Comparison of ENCODE assay signal across 2 cellular contexts in the genomic region with DNA sequence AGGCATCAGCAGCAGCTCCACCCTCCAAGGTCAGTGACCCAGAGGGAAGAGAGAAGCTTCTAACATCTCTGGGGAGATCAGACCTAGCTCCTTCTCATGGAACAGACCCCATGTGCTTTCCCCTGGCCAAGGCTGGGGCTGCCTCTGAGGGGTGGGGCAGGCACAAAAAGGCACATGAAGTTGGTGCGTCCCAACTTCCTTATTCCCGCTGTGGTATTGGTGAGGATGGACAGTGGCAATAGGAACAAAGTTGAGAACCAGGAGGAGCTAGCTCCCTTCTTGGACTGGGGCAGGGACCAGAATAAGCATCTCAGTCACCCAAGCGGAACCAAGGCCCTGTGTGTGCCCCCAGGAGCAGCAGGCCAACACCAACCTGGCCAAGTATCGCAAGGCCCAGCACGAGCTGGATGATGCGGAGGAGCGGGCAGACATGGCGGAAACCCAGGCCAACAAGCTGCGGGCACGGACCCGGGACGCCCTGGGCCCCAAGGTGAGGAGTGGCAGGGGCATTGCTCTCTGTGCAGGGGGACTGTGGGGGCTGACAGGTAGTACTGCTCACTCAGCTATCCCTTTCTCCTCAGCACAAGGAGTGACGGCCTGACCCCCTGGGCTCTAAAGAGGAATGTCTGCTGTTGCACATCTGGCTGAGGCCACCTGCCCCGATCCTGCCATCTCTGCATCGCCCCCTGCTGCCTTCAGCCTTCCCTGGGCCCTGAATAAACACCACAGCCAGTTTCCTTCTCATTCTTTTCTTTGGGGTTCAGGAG.
A peak's percentile ranks its signal among the peaks of the same experiment; 100 is the strongest.
TF ChIP-seq lines count a peak whose summit lies in the region.

No MANE protein-coding gene starts in this region.

TF ChIP-seq in HCT116, 20 proteins besides CTCF, POLR2A, EP300 and RAD21:
- TF ChIP-seq EGR1 (IDR thresholded peaks at IDR 0.05; ENCODE audit: low read depth) (no peak), EZH2phosphoT487 (IDR thresholded peaks at IDR 0.05; ENCODE audit: borderline replicate concordance) (no peak), POLR2AphosphoS5 (IDR thresholded peaks at IDR 0.05; ENCODE audit: low read depth, low read length) (no peak), FOSL1 (IDR thresholded peaks at IDR 0.05; ENCODE audit: low read depth) (no peak)
- TF ChIP-seq, protein P1, sequence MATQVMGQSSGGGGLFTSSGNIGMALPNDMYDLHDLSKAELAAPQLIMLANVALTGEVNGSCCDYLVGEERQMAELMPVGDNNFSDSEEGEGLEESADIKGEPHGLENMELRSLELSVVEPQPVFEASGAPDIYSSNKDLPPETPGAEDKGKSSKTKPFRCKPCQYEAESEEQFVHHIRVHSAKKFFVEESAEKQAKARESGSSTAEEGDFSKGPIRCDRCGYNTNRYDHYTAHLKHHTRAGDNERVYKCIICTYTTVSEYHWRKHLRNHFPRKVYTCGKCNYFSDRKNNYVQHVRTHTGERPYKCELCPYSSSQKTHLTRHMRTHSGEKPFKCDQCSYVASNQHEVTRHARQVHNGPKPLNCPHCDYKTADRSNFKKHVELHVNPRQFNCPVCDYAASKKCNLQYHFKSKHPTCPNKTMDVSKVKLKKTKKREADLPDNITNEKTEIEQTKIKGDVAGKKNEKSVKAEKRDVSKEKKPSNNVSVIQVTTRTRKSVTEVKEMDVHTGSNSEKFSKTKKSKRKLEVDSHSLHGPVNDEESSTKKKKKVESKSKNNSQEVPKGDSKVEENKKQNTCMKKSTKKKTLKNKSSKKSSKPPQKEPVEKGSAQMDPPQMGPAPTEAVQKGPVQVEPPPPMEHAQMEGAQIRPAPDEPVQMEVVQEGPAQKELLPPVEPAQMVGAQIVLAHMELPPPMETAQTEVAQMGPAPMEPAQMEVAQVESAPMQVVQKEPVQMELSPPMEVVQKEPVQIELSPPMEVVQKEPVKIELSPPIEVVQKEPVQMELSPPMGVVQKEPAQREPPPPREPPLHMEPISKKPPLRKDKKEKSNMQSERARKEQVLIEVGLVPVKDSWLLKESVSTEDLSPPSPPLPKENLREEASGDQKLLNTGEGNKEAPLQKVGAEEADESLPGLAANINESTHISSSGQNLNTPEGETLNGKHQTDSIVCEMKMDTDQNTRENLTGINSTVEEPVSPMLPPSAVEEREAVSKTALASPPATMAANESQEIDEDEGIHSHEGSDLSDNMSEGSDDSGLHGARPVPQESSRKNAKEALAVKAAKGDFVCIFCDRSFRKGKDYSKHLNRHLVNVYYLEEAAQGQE (IDR thresholded peaks at IDR 0.05; ENCODE audit: low read depth): no peak
- TF ChIP-seq, protein P2, sequence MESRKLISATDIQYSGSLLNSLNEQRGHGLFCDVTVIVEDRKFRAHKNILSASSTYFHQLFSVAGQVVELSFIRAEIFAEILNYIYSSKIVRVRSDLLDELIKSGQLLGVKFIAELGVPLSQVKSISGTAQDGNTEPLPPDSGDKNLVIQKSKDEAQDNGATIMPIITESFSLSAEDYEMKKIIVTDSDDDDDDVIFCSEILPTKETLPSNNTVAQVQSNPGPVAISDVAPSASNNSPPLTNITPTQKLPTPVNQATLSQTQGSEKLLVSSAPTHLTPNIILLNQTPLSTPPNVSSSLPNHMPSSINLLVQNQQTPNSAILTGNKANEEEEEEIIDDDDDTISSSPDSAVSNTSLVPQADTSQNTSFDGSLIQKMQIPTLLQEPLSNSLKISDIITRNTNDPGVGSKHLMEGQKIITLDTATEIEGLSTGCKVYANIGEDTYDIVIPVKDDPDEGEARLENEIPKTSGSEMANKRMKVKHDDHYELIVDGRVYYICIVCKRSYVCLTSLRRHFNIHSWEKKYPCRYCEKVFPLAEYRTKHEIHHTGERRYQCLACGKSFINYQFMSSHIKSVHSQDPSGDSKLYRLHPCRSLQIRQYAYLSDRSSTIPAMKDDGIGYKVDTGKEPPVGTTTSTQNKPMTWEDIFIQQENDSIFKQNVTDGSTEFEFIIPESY (IDR thresholded peaks at IDR 0.05; ENCODE audit: extremely low read depth, insufficient replicate concordance, low read length): no peak

TF ChIP-seq in K562, 482 proteins besides CTCF, POLR2A, EP300 and RAD21:
- TF ChIP-seq EWSR1 (IDR thresholded peaks at IDR 0.05; ENCODE audit: borderline replicate concordance, low read depth, partially characterized antibody): no peak
- 0 out of 2 replicates have a peak, but pooled peaks have one; percentile 36 for TF ChIP-seq SMC3 (conservative IDR thresholded peaks at IDR 0.05; ENCODE audit: insufficient read depth, low read depth, low read length)
- TF ChIP-seq TEAD2 (tag; IDR thresholded peaks at IDR 0.05): no peak
- TF ChIP-seq POLR2G (IDR thresholded peaks at IDR 0.05; ENCODE audit: low read depth, low read length): 0 out of 2 replicates have a peak, but pooled peaks have one; percentile 24
- no peak for TF ChIP-seq KLF13 (tag; IDR thresholded peaks at IDR 0.05; ENCODE audit: borderline replicate concordance, low read depth)
- no peak for TF ChIP-seq MTA3 (IDR thresholded peaks at IDR 0.05; ENCODE audit: borderline replicate concordance)
- TF ChIP-seq ZNF224 (CRISPR knock-in tag; IDR thresholded peaks at IDR 0.05): no peak
- TF ChIP-seq PTRF (tag; IDR thresholded peaks at IDR 0.05): no peak
- TF ChIP-seq ESRRA (IDR thresholded peaks at IDR 0.05; ENCODE audit: borderline replicate concordance, low read depth): no peak
- TF ChIP-seq TCF3 (CRISPR knock-in tag; IDR thresholded peaks at IDR 0.05): no peak
- no peak for TF ChIP-seq DNMT1 (IDR thresholded peaks at IDR 0.05)
